ENCODE assay signal across 16 cellular contexts in the genomic region with DNA sequence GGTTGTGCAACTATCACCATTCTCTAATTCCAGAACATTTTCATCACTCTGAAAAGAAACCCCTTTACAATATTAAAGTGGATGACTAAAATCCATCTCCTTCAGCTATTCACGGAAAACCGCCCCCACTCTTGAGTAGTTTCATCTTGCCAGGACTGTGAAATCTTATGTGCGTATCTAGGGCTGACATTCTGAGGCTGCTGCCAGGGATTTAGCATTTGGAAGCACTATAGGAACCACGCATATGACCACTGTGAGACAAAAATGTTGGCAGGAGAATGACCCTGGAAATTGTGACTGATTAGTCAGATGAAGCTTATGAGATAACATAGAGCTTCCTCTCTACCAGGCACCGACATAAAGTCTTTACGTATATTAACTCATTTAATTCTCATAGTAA.
"Had no signal": no experiment of that assay in that cellular context is flagged by ENCODE, and none has a peak within 500 bp of the region (broad histone marks: within the 10 kb centered on the region; RNA-seq: fewer than 3 reads in every experiment).

No MANE protein-coding gene starts in this region.

- DNase-seq: activated CD4-positive, alpha-beta T cell treated with anti-CD3 and anti-CD28 coated beads, Interleukin-2, amount 50 U/mL, for 48 hours; activated gamma-delta T cell; activated T-cell treated with anti-CD3 and anti-CD28 coated beads, Interleukin-2, amount 50 U/mL, for 48 hours; effector memory CD4-positive, alpha-beta T cell; foreskin keratinocyte; mammary epithelial cell; nephron progenitor cell; psoas muscle; sigmoid colon; stimulated activated CD4-positive, alpha-beta T cell treated with anti-CD3 and anti-CD28 coated beads, Interleukin-4, amount 100 ng/mL, for 1 hour; stimulated activated CD8-positive, alpha-beta memory T cell treated with anti-CD3 and anti-CD28 coated beads, Interleukin-4, amount 100 ng/mL, for 48 hours; stimulated activated naive CD8-positive, alpha-beta T cell treated with anti-CD3 and anti-CD28 coated beads, Interleukin-15, Interleukin-2, amounts not matched to agents 100 U/mL and 50 U/mL, for 24 hours; T-helper 2 cell; testis had no signal

- H3K4me3 Mint-ChIP-seq: activated naive CD8-positive, alpha-beta T cell; nephron progenitor cell had no signal

- H3K27ac ChIP-seq: foreskin keratinocyte, psoas muscle, sigmoid colon, testis had no signal

- H3K36me3 ChIP-seq: sigmoid colon had no signal

- H3K27ac Mint-ChIP-seq: activated naive CD8-positive, alpha-beta T cell; nephron progenitor cell had no signal

- H3K4me1 Mint-ChIP-seq: nephron progenitor cell had no signal

- H3K4me1 ChIP-seq: foreskin keratinocyte, psoas muscle, sigmoid colon, testis had no signal

- ATAC-seq: activated CD4-positive, CD25-positive, alpha-beta regulatory T cell treated with anti-CD3 and anti-CD28 coated beads, Interleukin-2, amount 50 U/mL, for 24 hours; foreskin keratinocyte; psoas muscle; stimulated activated naive CD8-positive, alpha-beta T cell treated with anti-CD3 and anti-CD28 coated beads, Interleukin-15, Interleukin-2, amounts not matched to agents 100 U/mL and 50 U/mL, for 24 hours had no signal

- H3K36me3 Mint-ChIP-seq: activated naive CD8-positive, alpha-beta T cell had no signal

- H3K9me3 ChIP-seq: psoas muscle, sigmoid colon, testis had no signal

- H3K4me3 ChIP-seq: psoas muscle, sigmoid colon, testis had no signal

- H3K27me3 ChIP-seq: foreskin keratinocyte, sigmoid colon, testis had no signal
